In genomic region chr21:29073222-29074006, GRCh38 we compare ENCODE assay signal across 8 cellular contexts. TPM values are rescaled to one million over a fixed set of nuclear protein-coding genes. Genes with fewer than 3 reads are reported as not detected.
A peak's percentile ranks its signal among the peaks of the same experiment; 100 is the strongest.
DNase-seq lines count a peak whose midpoint lies in the region; ATAC-seq and TF ChIP-seq lines count a peak whose summit lies in the region.

A gene with protein sequence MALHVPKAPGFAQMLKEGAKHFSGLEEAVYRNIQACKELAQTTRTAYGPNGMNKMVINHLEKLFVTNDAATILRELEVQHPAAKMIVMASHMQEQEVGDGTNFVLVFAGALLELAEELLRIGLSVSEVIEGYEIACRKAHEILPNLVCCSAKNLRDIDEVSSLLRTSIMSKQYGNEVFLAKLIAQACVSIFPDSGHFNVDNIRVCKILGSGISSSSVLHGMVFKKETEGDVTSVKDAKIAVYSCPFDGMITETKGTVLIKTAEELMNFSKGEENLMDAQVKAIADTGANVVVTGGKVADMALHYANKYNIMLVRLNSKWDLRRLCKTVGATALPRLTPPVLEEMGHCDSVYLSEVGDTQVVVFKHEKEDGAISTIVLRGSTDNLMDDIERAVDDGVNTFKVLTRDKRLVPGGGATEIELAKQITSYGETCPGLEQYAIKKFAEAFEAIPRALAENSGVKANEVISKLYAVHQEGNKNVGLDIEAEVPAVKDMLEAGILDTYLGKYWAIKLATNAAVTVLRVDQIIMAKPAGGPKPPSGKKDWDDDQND (minus strand): TSS chr21:29073648. CDS start chr21:29073590, 58 bp downstream.

- no peak for TF ChIP-seq CTCF in CD14-positive monocyte (IDR thresholded peaks at IDR 0.05)
- no peak for TF ChIP-seq CTCF in left lung (IDR thresholded peaks at IDR 0.05)

- peak within 1 kb of the TSS; percentile 85 to 95 for H3K4me3 ChIP-seq in left lung

- peaks cover 14 to 24% of the 10 kb centered on the region in 2 donors for H3K36me3 Mint-ChIP-seq in CD14-positive monocyte

- ATAC-seq in GM19397 (IDR thresholded peaks at IDR 0.05; ENCODE audit: unreplicated experiment) = peak; percentile 89
- peak; percentile 89 for ATAC-seq in HG03571 (IDR thresholded peaks at IDR 0.05; ENCODE audit: unreplicated experiment)
- peak; percentile 95 for ATAC-seq in left lung

- H3K4me3 Mint-ChIP-seq in CD14-positive monocyte = peak within 1 kb of the TSS; percentile 99 to 100

- H3K4me1 ChIP-seq in left lung = peaks cover 24 to 44% of the 10 kb centered on the region in 2 donors

- H3K27me3 Mint-ChIP-seq in CD14-positive monocyte (ENCODE audit: low read depth in 3 of 3) = peaks cover 0 to 2% (median 0%) of the 10 kb centered on the region in 3 donors

- peak within 1 kb of the TSS; percentile 87 to 93 for H3K27ac ChIP-seq in left lung

- H3K27me3 ChIP-seq in left lung = no peaks in the 10 kb centered on the region

- peak; percentile 100 for DNase-seq in CD14-positive monocyte (ENCODE audit: low spot score)
- peak; percentile 100 for DNase-seq in NCI-H82 (lab: John Stamatoyannopoulos, UW)
- DNase-seq in activated CD4-positive, alpha-beta T cell treated with anti-CD3 and anti-CD28 coated beads, Interleukin-2, amount 50 U/mL, for 48 hours = peak; percentile 97 to 99
- peak; percentile 100 for DNase-seq in dermis blood vessel endothelial cell
- DNase-seq in left lung = peak; percentile 98 to 100
- peak; percentile 95 to 97 for DNase-seq in stimulated activated CD4-positive, alpha-beta T cell treated with anti-CD3 and anti-CD28 coated beads, Interleukin-2, amount 100 ng/mL, for 48 hours

- peak within 1 kb of the TSS; percentile 94 to 99 (median 98) for H3K27ac Mint-ChIP-seq in CD14-positive monocyte

- intact Hi-C loops in CD14-positive monocyte (cut with micrococcal nuclease) = loop anchor here in 1 of 2 donors (5.0 kb wide), 1 partner anchor 294 kb away; no protein-coding TSS in a partner anchor
- intact Hi-C loops in left lung (cut with DNase I) = no loop called here

- peaks cover 0 to 4% (median 0%) of the 10 kb centered on the region in 7 donors for H3K9me3 Mint-ChIP-seq in CD14-positive monocyte

- peaks cover 41% of the 10 kb centered on the region for H3K4me1 Mint-ChIP-seq in CD14-positive monocyte

- H3K9me3 ChIP-seq in left lung = no peaks in the 10 kb centered on the region

- peaks cover 0 to 20% of the 10 kb centered on the region in 2 donors for H3K36me3 ChIP-seq in left lung

RNA-seq across cellular contexts. Expression of the gene that starts here (rescaled TPM):
- 100 to 1,000 TPM; 169 to 173 TPM for polyA plus RNA-seq in CD14-positive monocyte
- total RNA-seq in dermis blood vessel endothelial cell = 234 and 314 TPM in 2 replicates
- total RNA-seq in left lung = 100 to 1,000 TPM; 111 to 149 TPM

Comparison
In these comparisons a context has a peak if more than half of its experiments do, and no peak if none do; other contexts are left out.
1. Peak in every context shown above with its lines: DNase-seq, ATAC-seq, H3K4me3 ChIP-seq and H3K27ac ChIP-seq.